ENCODE assay signal across 8 cellular contexts in genomic region chr9:89555426-89556375, GRCh38. TPM values are rescaled to one million over a fixed set of nuclear protein-coding genes. Genes with fewer than 3 reads are reported as not detected.
DNase-seq lines count a peak whose midpoint lies in the region; ATAC-seq, FAIRE-seq and TF ChIP-seq lines count a peak whose summit lies in the region.

No MANE protein-coding gene starts in this region.

- H3K4me3 Mint-ChIP-seq in CD4-positive, CD25-positive, alpha-beta regulatory T cell: no peak overlapping the region

- peaks cover 6% of the 10 kb centered on the region for H3K4me1 ChIP-seq in CD4-positive, CD25-positive, alpha-beta regulatory T cell (ENCODE audit: control insufficient read depth, insufficient read depth, low read length, poor library complexity, severe bottlenecking)
- peaks cover 55% of the 10 kb centered on the region for H3K4me1 ChIP-seq in Loucy (ENCODE audit: insufficient read depth, low read length, poor library complexity, severe bottlenecking)
- peaks cover 12% of the 10 kb centered on the region for H3K4me1 ChIP-seq in endothelial cell of umbilical vein (ENCODE audit: control insufficient read depth, extremely low read depth, insufficient read depth, low read length)

- ATAC-seq in CD4-positive, CD25-positive, alpha-beta regulatory T cell (ENCODE audit: low read depth in 2 of 2): no peak
- ATAC-seq in GM19468 (IDR thresholded peaks at IDR 0.05; ENCODE audit: extremely low read depth, unreplicated experiment): peak; percentile 42

- no peak overlapping the region for H2AFZ ChIP-seq in Loucy (ENCODE audit: low read length)
- peak overlapping the region; percentile 40 for H2AFZ ChIP-seq in endothelial cell of umbilical vein (ENCODE audit: low read depth, low read length)

- no peak for DNase-seq in CD4-positive, CD25-positive, alpha-beta regulatory T cell
- DNase-seq in endothelial cell of umbilical vein (ENCODE audit: low read depth, low spot score) (peak; percentile 8), mucosa of gallbladder (ENCODE audit: low spot score) (no peak), hepatic stellate cell (ENCODE audit: low spot score) (no peak), EL (no peak)
- DNase-seq in activated CD4-positive, alpha-beta T cell treated with anti-CD3 and anti-CD28 coated beads for 48 hours: no peak

- H3K9me3 ChIP-seq in CD4-positive, CD25-positive, alpha-beta regulatory T cell (ENCODE audit: control insufficient read depth in 2 of 2, low read length in 2 of 2): no peaks in the 10 kb centered on the region
- H3K9me3 ChIP-seq in Loucy (ENCODE audit: insufficient read depth, low read depth, low read length): no peaks in the 10 kb centered on the region
- H3K9me3 ChIP-seq in endothelial cell of umbilical vein (replicated peaks; ENCODE audit: control insufficient read depth, insufficient read depth, low read length): no peaks in the 10 kb centered on the region

- TF ChIP-seq CTCF in Loucy (conservative IDR thresholded peaks at IDR 0.05; ENCODE audit: low read length) (no peak), endothelial cell of umbilical vein (IDR thresholded peaks at IDR 0.05; ENCODE audit: extremely low read depth in 1 of 2, insufficient read depth in 1 of 2, low read depth in 1 of 2, low read length in 2 of 2) (no peak)

- no peak for TF ChIP-seq POLR2A in endothelial cell of umbilical vein (IDR thresholded peaks at IDR 0.05; ENCODE audit: low read depth, low read length)

- no peaks in the 10 kb centered on the region for H3K36me3 ChIP-seq in CD4-positive, CD25-positive, alpha-beta regulatory T cell (ENCODE audit: control insufficient read depth, insufficient read depth, low read length)
- H3K36me3 ChIP-seq in Loucy (ENCODE audit: insufficient read depth, low read length) (no peaks in the 10 kb centered on the region), endothelial cell of umbilical vein (ENCODE audit: control insufficient read depth in 2 of 2, extremely low read depth in 1 of 2, insufficient read depth in 2 of 2, low read length in 2 of 2) (no peaks in the 10 kb centered on the region)

- no TSS peak for BruUV-seq in endothelial cell of umbilical vein (replicated peaks; lab: Mats Ljungman, UMichigan)

- H3K9ac ChIP-seq in Loucy (ENCODE audit: low read depth, low read length, poor library complexity, severe bottlenecking) (peak overlapping the region; percentile 38), endothelial cell of umbilical vein (replicated peaks; ENCODE audit: extremely low read depth, insufficient read depth, low read length) (peak overlapping the region; percentile 17)

- no peaks in the 10 kb centered on the region for H3K9me2 ChIP-seq in Loucy (replicated peaks; ENCODE audit: low read depth, low read length)

- no peak overlapping the region for H3K27ac ChIP-seq in CD4-positive, CD25-positive, alpha-beta regulatory T cell (ENCODE audit: insufficient read depth, low read length, poor library complexity, severe bottlenecking)
- peak overlapping the region; percentile 39 for H3K27ac ChIP-seq in endothelial cell of umbilical vein (ENCODE audit: insufficient read depth, low read depth, low read length)

- H3K4me1 Mint-ChIP-seq in CD4-positive, CD25-positive, alpha-beta regulatory T cell: peaks cover 0 to 17% (median 9%) of the 10 kb centered on the region in 4 donors

- H3K9me1 ChIP-seq in endothelial cell of umbilical vein (replicated peaks; ENCODE audit: control insufficient read depth, extremely low read depth, insufficient read depth, low read length): no peaks in the 10 kb centered on the region

- peaks cover 24% of the 10 kb centered on the region for H3K27me3 Mint-ChIP-seq in CD4-positive, CD25-positive, alpha-beta regulatory T cell

- no peaks in the 10 kb centered on the region for H3K36me3 Mint-ChIP-seq in CD4-positive, CD25-positive, alpha-beta regulatory T cell

- H3F3A ChIP-seq in Loucy (ENCODE audit: low read depth): no peaks in the 10 kb centered on the region

- H4K20me1 ChIP-seq in Loucy (ENCODE audit: insufficient read depth, low read length, poor library complexity, severe bottlenecking) (no peaks in the 10 kb centered on the region), endothelial cell of umbilical vein (replicated peaks; ENCODE audit: control insufficient read depth, extremely low read depth, insufficient read depth, low read length) (peaks cover 1% of the 10 kb centered on the region)

- H3K4me2 ChIP-seq in Loucy (ENCODE audit: low read depth, low read length, poor library complexity, severe bottlenecking) (peak overlapping the region; percentile 73), endothelial cell of umbilical vein (ENCODE audit: insufficient read depth, low read length) (peak overlapping the region; percentile 47)

- peaks cover 3% of the 10 kb centered on the region for H3K27me3 ChIP-seq in CD4-positive, CD25-positive, alpha-beta regulatory T cell (ENCODE audit: control insufficient read depth, insufficient read depth, low read length)
- H3K27me3 ChIP-seq in Loucy (ENCODE audit: insufficient read depth, low read length, poor library complexity, severe bottlenecking) (no peaks in the 10 kb centered on the region), endothelial cell of umbilical vein (ENCODE audit: control insufficient read depth in 2 of 2, insufficient read depth in 2 of 2, low read length in 2 of 2) (no peaks in the 10 kb centered on the region)

- peak; percentile 48 for FAIRE-seq in endothelial cell of umbilical vein (lab: Jason Lieb, UNC)

- H3K79me2 ChIP-seq in Loucy (ENCODE audit: insufficient read depth, low read length) (peaks cover 4% of the 10 kb centered on the region; the same call in 1 of the 2 replicates), endothelial cell of umbilical vein (ENCODE audit: control insufficient read depth, insufficient read depth, low read length) (no peaks in the 10 kb centered on the region)

- POLR2A ChIA-PET in endothelial cell of umbilical vein (lab: Charles Lee): no interaction called here

- dilution Hi-C loops in endothelial cell of umbilical vein (cut with MboI; ENCODE audit: extremely low pct_ligation_motif_present, low sequenced_read_pairs): no loop called here

- H3K4me3 ChIP-seq in CD4-positive, CD25-positive, alpha-beta regulatory T cell (ENCODE audit: low read depth, low read length): no peak overlapping the region
- peak overlapping the region; percentile 52 for H3K4me3 ChIP-seq in Loucy (ENCODE audit: low read length, poor library complexity, severe bottlenecking)
- peak overlapping the region in 1 of 3 experiments; percentile 6 for H3K4me3 ChIP-seq in endothelial cell of umbilical vein (replicated peaks in 1 of 3; ENCODE audit: insufficient read depth in 1 of 3, low read depth in 1 of 3, low read length in 3 of 3)

- H3K27ac Mint-ChIP-seq in CD4-positive, CD25-positive, alpha-beta regulatory T cell: peak overlapping the region in 2 of 3 donors; percentile 44 to 84

- H3K9me3 Mint-ChIP-seq in CD4-positive, CD25-positive, alpha-beta regulatory T cell: peaks cover 0 to 2% (median 0%) of the 10 kb centered on the region in 7 donors

- CTCF ChIA-PET in endothelial cell of umbilical vein (lab: Charles Lee): interaction anchor here (1.2 to 1.5 kb wide), 4 partner anchors 9 to 47 kb away, joined by 4 to 7 read pairs (median 4); no protein-coding TSS in a partner anchor

- intact Hi-C loops in endothelial cell of umbilical vein (cut with micrococcal nuclease): no loop called here

TF ChIP-seq in endothelial cell of umbilical vein, 7 proteins besides CTCF, POLR2A, EP300 and RAD21:
- TF ChIP-seq JUN (IDR thresholded peaks at IDR 0.05; ENCODE audit: borderline replicate concordance, insufficient read depth, insufficient read length, low read depth) (no peak), POLR2AphosphoS5 (IDR thresholded peaks at IDR 0.05; ENCODE audit: insufficient read depth, low read depth, low read length) (no peak), MAX (IDR thresholded peaks at IDR 0.05; ENCODE audit: insufficient read depth, insufficient read length) (no peak), MYC (IDR thresholded peaks at IDR 0.05; ENCODE audit: low read depth, low read length) (no peak), GATA2 (IDR thresholded peaks at IDR 0.05; ENCODE audit: insufficient read depth, insufficient read length, low read depth, low read length) (no peak)

RNA-seq across cellular contexts. Expression of gene GADD45G, which starts 49.1 kb away (rescaled TPM):
- 15.7 TPM for total RNA-seq in CD4-positive, CD25-positive, alpha-beta regulatory T cell
- 1 to 10 TPM in 1 of 4 donors, under 1 TPM in 3; 0.16 to 1.3 (median 0.29) TPM for polyA plus RNA-seq in CD4-positive, CD25-positive, alpha-beta regulatory T cell
- 0.64 and 1.0 TPM in 2 replicates for total RNA-seq in endothelial cell of umbilical vein
- 0.44 and 0.46 TPM in 2 replicates for polyA plus RNA-seq in endothelial cell of umbilical vein
- 0.22 and 0.28 TPM in 2 replicates for polyA plus RNA-seq in endothelial cell of umbilical vein (2011; cell fraction: cytosol; rRNA removed)
- 0.14 and 0.37 TPM in 2 replicates for polyA plus RNA-seq in endothelial cell of umbilical vein (2011; cell fraction: nucleus; rRNA removed)
- 0.27 TPM in 2 replicates for polyA plus RNA-seq in endothelial cell of umbilical vein (2012)
- not detected in 2 replicates for polyA minus RNA-seq in endothelial cell of umbilical vein
- polyA minus RNA-seq in endothelial cell of umbilical vein (2011; cell fraction: cytosol; rRNA and poly(A)+ RNA removed): not detected
- 0.48 TPM in 1 of 2 replicates, not detected in the other for polyA minus RNA-seq in endothelial cell of umbilical vein (2011; cell fraction: nucleus; rRNA and poly(A)+ RNA removed)
- total RNA-seq in mucosa of gallbladder: 18.8 TPM

RNA-seq across cellular contexts. Expression of gene SEMA4D, which starts 57.8 kb away (rescaled TPM):
- total RNA-seq in CD4-positive, CD25-positive, alpha-beta regulatory T cell: 480 TPM
- 100 to 1,000 TPM in 1 of 4 donors, 10 to 100 TPM in 3; 67.5 to 108 (median 90.2) TPM for polyA plus RNA-seq in CD4-positive, CD25-positive, alpha-beta regulatory T cell
- 14.6 and 15.7 TPM in 2 replicates for total RNA-seq in endothelial cell of umbilical vein
- polyA plus RNA-seq in endothelial cell of umbilical vein: 2.9 and 3.9 TPM in 2 replicates
- 4.8 and 4.9 TPM in 2 replicates for polyA plus RNA-seq in endothelial cell of umbilical vein (2011; cell fraction: cytosol; rRNA removed)
- polyA plus RNA-seq in endothelial cell of umbilical vein (2011; cell fraction: nucleus; rRNA removed): 33.4 and 34.4 TPM in 2 replicates
- 4.4 and 7.5 TPM in 2 replicates for polyA plus RNA-seq in endothelial cell of umbilical vein (2012)
- polyA minus RNA-seq in endothelial cell of umbilical vein: 6.8 and 7.8 TPM in 2 replicates
- 6.8 TPM for polyA minus RNA-seq in endothelial cell of umbilical vein (2011; cell fraction: cytosol; rRNA and poly(A)+ RNA removed)
- 12.0 and 17.1 TPM in 2 replicates for polyA minus RNA-seq in endothelial cell of umbilical vein (2011; cell fraction: nucleus; rRNA and poly(A)+ RNA removed)
- total RNA-seq in mucosa of gallbladder: 66.2 TPM
